Comparison of ENCODE assay signal across 20 cellular contexts in genomic region chr3:195063596-195064193, GRCh38.
DNase-seq lines count a peak whose midpoint lies in the region; ATAC-seq and TF ChIP-seq lines count a peak whose summit lies in the region.
"Had no signal": no experiment of that assay in that cellular context is flagged by ENCODE, and none has a peak within 500 bp of the region (broad histone marks: within the 10 kb centered on the region; RNA-seq: fewer than 3 reads in every experiment).

No MANE protein-coding gene starts in this region.

- DNase-seq in DMS53 (lab: John Stamatoyannopoulos, UW) (peak; percentile 34), DMS53 treated with DMSO at 0.1 percent for 48 hours (lab: John Stamatoyannopoulos, UW; ENCODE audit: unreplicated experiment) (no peak), MM.1S (no peak), chondrocyte (ENCODE audit: low spot score) (peak; percentile 26), psoas muscle (peak in 1 of 2 donors; percentile 18), LoVo (ENCODE audit: low spot score) (no peak), uterus (no peak), retina (no peak)
- DNase-seq: activated CD4-positive, alpha-beta T cell treated with anti-CD3 and anti-CD28 coated beads, Interleukin-2, amount 50 U/mL, for 1 hour; activated naive CD4-positive, alpha-beta T cell treated with anti-CD3 and anti-CD28 coated beads for 36 hours; activated T-cell treated with anti-CD3 and anti-CD28 coated beads for 4 hours; DMS79 treated with DMSO at 0.1 percent for 48 hours; foreskin melanocyte; GOT3; NCI-H1417; stimulated activated CD4-positive, alpha-beta T cell treated with anti-CD3 and anti-CD28 coated beads, Interleukin-15, amount 100 ng/mL, for 24 hours had no signal

- peaks cover 11% of the 10 kb centered on the region for H3K4me1 ChIP-seq in MM.1S (ENCODE audit: low read length)
- peaks cover 19% of the 10 kb centered on the region for H3K4me1 ChIP-seq in psoas muscle
- no peaks in the 10 kb centered on the region for H3K4me1 ChIP-seq in uterus
- H3K4me1 ChIP-seq: thyroid gland had no signal

- intact Hi-C loops in psoas muscle (cut with DNase I), result no loop called here
- intact Hi-C loops in uterus (cut with DNase I; ENCODE audit: low total_unique reads), result no loop called here

- no peak overlapping the region for H3K4me3 Mint-ChIP-seq in chondrocyte (ENCODE audit: unreplicated experiment)
- H3K4me3 Mint-ChIP-seq: activated naive CD4-positive, alpha-beta T cell treated with anti-CD3 and anti-CD28 coated beads for 36 hours; stimulated activated memory B cell treated with anti-CD40 and anti-IgM and Interleukin-4, amounts not matched to agents 10 μg/mL and 1 μg/mL and 100 μg/mL, for 72 hours had no signal

- ATAC-seq in psoas muscle, result no peak
- ATAC-seq: stimulated activated memory B cell treated with anti-CD40 and anti-IgM and Interleukin-4, amounts not matched to agents 10 μg/mL and 1 μg/mL and 100 μg/mL, for 72 hours had no signal

- peak overlapping the region; percentile 40; the same call in 1 of the 2 replicates for H3K4me2 ChIP-seq in MM.1S (ENCODE audit: low read depth, low read length)

- H3K27ac Mint-ChIP-seq in chondrocyte (ENCODE audit: unreplicated experiment), result no peak overlapping the region
- H3K27ac Mint-ChIP-seq: activated naive CD4-positive, alpha-beta T cell treated with anti-CD3 and anti-CD28 coated beads for 36 hours; stimulated activated memory B cell treated with anti-CD40 and anti-IgM and Interleukin-4, amounts not matched to agents 10 μg/mL and 1 μg/mL and 100 μg/mL, for 72 hours had no signal

- no peaks in the 10 kb centered on the region for H3K27me3 Mint-ChIP-seq in chondrocyte (ENCODE audit: low read depth)

- TF ChIP-seq CTCF in MM.1S (IDR thresholded peaks at IDR 0.05; ENCODE audit: low read length), result no peak
- no peak for TF ChIP-seq CTCF in chondrocyte (IDR thresholded peaks at IDR 0.05)
- no peak for TF ChIP-seq CTCF in psoas muscle (IDR thresholded peaks at IDR 0.05)
- no peak for TF ChIP-seq CTCF in uterus (IDR thresholded peaks at IDR 0.05)

- H3K4me3 ChIP-seq in MM.1S (ENCODE audit: low read length), result no peak overlapping the region
- no peak overlapping the region for H3K4me3 ChIP-seq in psoas muscle
- no peak overlapping the region for H3K4me3 ChIP-seq in uterus
- H3K4me3 ChIP-seq: coronary artery, thyroid gland had no signal

- H3K27me3 ChIP-seq in MM.1S (replicated peaks; ENCODE audit: insufficient read depth, low read length) (no peaks in the 10 kb centered on the region), psoas muscle (ENCODE audit: insufficient read depth in 3 of 3, low read length in 2 of 3) (no peaks in the 10 kb centered on the region), uterus (no peaks in the 10 kb centered on the region)
- H3K27me3 ChIP-seq: thyroid gland had no signal

- H3K27ac ChIP-seq in MM.1S (ENCODE audit: low read length) (no peak overlapping the region), psoas muscle (peak overlapping the region; percentile 64), uterus (no peak overlapping the region)
- H3K27ac ChIP-seq: 22Rv1, coronary artery, thyroid gland had no signal

- H3K9me3 ChIP-seq in MM.1S (replicated peaks; ENCODE audit: insufficient read depth, low read length) (no peaks in the 10 kb centered on the region), psoas muscle (no peaks in the 10 kb centered on the region), uterus (no peaks in the 10 kb centered on the region)
- H3K9me3 ChIP-seq: thyroid gland had no signal

- H3K9ac ChIP-seq in MM.1S (ENCODE audit: low read length), result no peak overlapping the region

- peaks cover 5% of the 10 kb centered on the region for H3K36me3 Mint-ChIP-seq in chondrocyte (ENCODE audit: low read depth)

- TF ChIP-seq POLR2A in uterus (IDR thresholded peaks at IDR 0.05), result no peak

- H4K20me1 ChIP-seq in MM.1S (ENCODE audit: insufficient read depth, low read length), result no peaks in the 10 kb centered on the region

- H3K36me3 ChIP-seq in MM.1S (replicated peaks; ENCODE audit: insufficient read depth, low read length) (no peaks in the 10 kb centered on the region), psoas muscle (ENCODE audit: insufficient read depth in 1 of 2, low read depth in 1 of 2) (no peaks in the 10 kb centered on the region), uterus (no peaks in the 10 kb centered on the region)
- H3K36me3 ChIP-seq: thyroid gland had no signal

- WGBS in psoas muscle, 3 donors, result 73 to 84% (median 77%) methylated on average over 9 of the region's 9 CpGs

- H3K4me1 Mint-ChIP-seq in chondrocyte (ENCODE audit: low read depth), result no peaks in the 10 kb centered on the region

- H3F3A ChIP-seq in MM.1S (ENCODE audit: insufficient read depth, low read length), result no peaks in the 10 kb centered on the region

- no peaks in the 10 kb centered on the region for H3K79me2 ChIP-seq in MM.1S (ENCODE audit: low read length)

- H3K9me3 Mint-ChIP-seq in chondrocyte (ENCODE audit: low read depth), result no peaks in the 10 kb centered on the region
- H3K9me3 Mint-ChIP-seq: activated naive CD4-positive, alpha-beta T cell treated with anti-CD3 and anti-CD28 coated beads for 36 hours; stimulated activated memory B cell treated with anti-CD40 and anti-IgM and Interleukin-4, amounts not matched to agents 10 μg/mL and 1 μg/mL and 100 μg/mL, for 72 hours had no signal

- no peak overlapping the region for H2AFZ ChIP-seq in MM.1S (ENCODE audit: low read length)

- no peaks in the 10 kb centered on the region for H3K9me2 ChIP-seq in MM.1S (replicated peaks; ENCODE audit: insufficient read depth, low read length)

Comparison
In these comparisons a context has a peak if more than half of its experiments do, and no peak if none do; other contexts are left out.
1. DNase-seq: peak in DMS53 (single experiment) and chondrocyte (single experiment); none in DMS53 treated with DMSO at 0.1 percent for 48 hours (single experiment), MM.1S (single experiment), LoVo (single experiment), uterus (0 of 2) and retina (single experiment).